In genomic region chr6:75089921-75090320, GRCh38 we compare ENCODE assay signal across 30 cellular contexts.
"Had no signal": no experiment of that assay in that cellular context is flagged by ENCODE, and none has a peak within 500 bp of the region (broad histone marks: within the 10 kb centered on the region; RNA-seq: fewer than 3 reads in every experiment).

No MANE protein-coding gene starts in this region.

- H3K9me3 Mint-ChIP-seq: activated naive CD4-positive, alpha-beta T cell treated with anti-CD3 and anti-CD28 coated beads, Interleukin-2, amount 50 U/mL, for 72 hours; activated naive CD8-positive, alpha-beta T cell treated with anti-CD3 and anti-CD28 coated beads, Interleukin-2, amount 50 U/mL, for 24 hours; central memory CD8-positive, alpha-beta T cell; T-helper 2 cell treated with Interferon-gamma antibody and Interleukin-4, amounts not matched to agents 5 μg/mL and 100 μg/mL, for 36 hours had no signal

- H3K27ac Mint-ChIP-seq: activated CD8-positive, alpha-beta T cell treated with anti-CD3 and anti-CD28 coated beads, Interleukin-2, amount 10 ng/mL, durations not matched to agents 7 days and 5 days; activated naive CD4-positive, alpha-beta T cell treated with anti-CD3 and anti-CD28 coated beads, Interleukin-2, amount 50 U/mL, for 72 hours; activated naive CD8-positive, alpha-beta T cell treated with anti-CD3 and anti-CD28 coated beads, Interleukin-2, amount 50 U/mL, for 24 hours; activated T-cell treated with anti-CD3 and anti-CD28 coated beads, Interleukin-2, amount 50 U/mL, for 24 hours; T-helper 2 cell treated with Interferon-gamma antibody and Interleukin-4, amounts not matched to agents 5 μg/mL and 100 μg/mL, for 36 hours had no signal

- H3K27ac ChIP-seq: ascending aorta, body of pancreas, RWPE1, SJSA1 had no signal

- H3K4me3 ChIP-seq: ascending aorta, body of pancreas, SJSA1 had no signal

- ATAC-seq: activated CD8-positive, alpha-beta T cell treated with anti-CD3 and anti-CD28 coated beads, Interleukin-2, amount 10 ng/mL, durations not matched to agents 7 days and 5 days; activated naive CD4-positive, alpha-beta T cell treated with anti-CD3 and anti-CD28 coated beads, Interleukin-2, amount 50 U/mL, for 72 hours; activated naive CD8-positive, alpha-beta T cell treated with anti-CD3 and anti-CD28 coated beads, Interleukin-2, amount 50 U/mL, for 24 hours; Panc1; SK-N-SH treated with all-trans-retinoic acid at 6 μM for 48 hours had no signal

- H3K4me3 Mint-ChIP-seq: activated CD8-positive, alpha-beta T cell treated with anti-CD3 and anti-CD28 coated beads, Interleukin-2, amount 10 ng/mL, durations not matched to agents 7 days and 5 days; activated naive CD8-positive, alpha-beta T cell treated with anti-CD3 and anti-CD28 coated beads, Interleukin-2, amount 50 U/mL, for 24 hours; activated T-cell treated with anti-CD3 and anti-CD28 coated beads, Interleukin-2, amount 50 U/mL, for 24 hours; central memory CD8-positive, alpha-beta T cell; T-helper 2 cell treated with Interferon-gamma antibody and Interleukin-4, amounts not matched to agents 5 μg/mL and 100 μg/mL, for 36 hours had no signal

- DNase-seq: activated CD4-positive, alpha-beta T cell treated with anti-CD3 and anti-CD28 coated beads for 48 hours; activated CD4-positive, alpha-beta T cell treated with anti-CD3 and anti-CD28 coated beads, Interleukin-2, amount 50 U/mL, for 4 hours; activated CD4-positive, CD25-positive, alpha-beta regulatory T cell treated with anti-CD3 and anti-CD28 coated beads, Interleukin-2, amount 50 U/mL, for 72 hours; activated CD8-positive, alpha-beta T cell treated with anti-CD3 and anti-CD28 coated beads, Interleukin-2, amount 10 ng/mL, durations not matched to agents 7 days and 5 days; activated effector memory CD4-positive, alpha-beta T cell treated with anti-CD3 and anti-CD28 coated beads, Interleukin-2, amount 50 U/mL, for 16 hours; activated naive CD4-positive, alpha-beta T cell treated with Interleukin-2 at 50 U/mL for 16 hours; activated naive CD8-positive, alpha-beta T cell treated with anti-CD3 and anti-CD28 coated beads, Interleukin-2, amount 50 U/mL, for 24 hours; activated T-cell treated with anti-CD3 and anti-CD28 coated beads, Interleukin-2, amount 50 U/mL, for 24 hours; amniotic stem cell; KG1; NCI-H1092; NCI-H1417; NCI-H1930; NCI-H2171; NCI-H226; NCI-H510A; NCI-H526 treated with DMSO at 0.1 percent for 48 hours; NCI-H82; OCI-M1; Right ventricle myocardium superior; SW 1271 had no signal

- H3K36me3 Mint-ChIP-seq: activated naive CD4-positive, alpha-beta T cell treated with anti-CD3 and anti-CD28 coated beads, Interleukin-2, amount 50 U/mL, for 72 hours had no signal

- H3K27me3 ChIP-seq: ascending aorta, body of pancreas, SJSA1 had no signal

- H3K4me1 Mint-ChIP-seq: activated naive CD8-positive, alpha-beta T cell treated with anti-CD3 and anti-CD28 coated beads, Interleukin-2, amount 50 U/mL, for 24 hours; central memory CD8-positive, alpha-beta T cell had no signal

- H3K9me3 ChIP-seq: ascending aorta, body of pancreas, SJSA1 had no signal
